ENCODE assay signal across 16 cellular contexts in the genomic region with DNA sequence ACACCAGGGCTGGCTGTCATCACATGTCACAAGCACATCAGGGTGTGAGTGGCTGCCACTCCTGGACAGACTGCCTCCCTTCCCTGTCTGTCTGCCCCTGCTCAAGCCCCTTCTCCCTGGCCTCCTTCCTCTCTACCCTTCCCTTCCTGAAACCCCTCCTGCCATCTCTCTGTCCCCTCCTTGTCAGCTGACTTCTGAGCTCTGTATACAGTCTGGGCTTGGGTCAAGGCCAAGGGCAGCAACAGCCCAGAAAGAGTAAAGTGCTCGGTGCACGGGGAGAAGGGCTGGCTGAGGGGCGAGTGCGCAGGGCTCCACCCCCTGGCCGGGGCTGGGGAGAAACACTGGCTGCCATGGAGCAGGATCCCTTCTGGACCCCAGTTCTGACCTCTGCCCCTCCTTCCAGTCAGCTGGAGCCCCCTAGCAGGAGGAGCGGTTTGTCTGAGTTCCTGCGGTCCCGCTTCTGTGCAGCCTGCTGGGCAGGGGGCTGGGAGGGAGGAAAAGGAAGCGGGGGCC. TPM values are rescaled to one million over a fixed set of nuclear protein-coding genes. Genes with fewer than 3 reads are reported as not detected.
DNase-seq lines count a peak whose midpoint lies in the region; ATAC-seq and TF ChIP-seq lines count a peak whose summit lies in the region.
"Had no signal": no experiment of that assay in that cellular context is flagged by ENCODE, and none has a peak within 500 bp of the region (broad histone marks: within the 10 kb centered on the region; RNA-seq: fewer than 3 reads in every experiment).

No MANE protein-coding gene starts in this region.

- no peak overlapping the region for H2AFZ ChIP-seq in osteoblast (ENCODE audit: low read length)

- peaks cover 11 to 53% (median 29%) of the 10 kb centered on the region in 4 donors for H3K4me1 Mint-ChIP-seq in CD4-positive, alpha-beta memory T cell
- H3K4me1 Mint-ChIP-seq in activated B cell treated with CpG ODN at 0.5 μM for 24 hours = peaks cover 52% of the 10 kb centered on the region
- peaks cover 22 to 45% (median 37%) of the 10 kb centered on the region in 7 donors for H3K4me1 Mint-ChIP-seq in naive thymus-derived CD4-positive, alpha-beta T cell

- no peak overlapping the region for H3K27ac ChIP-seq in CD4-positive, alpha-beta memory T cell (ENCODE audit: low read depth, low read length)
- H3K27ac ChIP-seq in naive thymus-derived CD4-positive, alpha-beta T cell (ENCODE audit: low read depth, low read length) = peak overlapping the region; percentile 35
- H3K27ac ChIP-seq in aorta (ENCODE audit: low read depth in 1 of 2, low read length in 2 of 2) = no peak overlapping the region
- no peak overlapping the region for H3K27ac ChIP-seq in osteoblast (ENCODE audit: low read depth, low read length)
- H3K27ac ChIP-seq: adrenal gland, psoas muscle had no signal

- CTCF ChIA-PET in CD4-positive, alpha-beta memory T cell (lab: Charles Lee; ENCODE audit: partially characterized antibody) = interaction anchor here (0.8 to 5.2 kb wide), 6 partner anchors 13 to 102 kb away, joined by 3 to 73 read pairs (median 5); a partner anchor contains a TSS
- CTCF ChIA-PET in activated B cell treated with CpG ODN at 0.5 μM for 24 hours (lab: Charles Lee) = interaction anchor here (1.3 to 7.5 kb wide), 3 partner anchors 39 to 108 kb away, joined by 3 to 80 read pairs (median 9); no protein-coding TSS in a partner anchor
- CTCF ChIA-PET in naive thymus-derived CD4-positive, alpha-beta T cell (lab: Charles Lee) = interaction anchor here (1.7 to 3.0 kb wide), 2 partner anchors 38 to 102 kb away, joined by 4 to 55 read pairs; a partner anchor contains a TSS

- H3K4me3 Mint-ChIP-seq in CD4-positive, alpha-beta memory T cell = peak overlapping the region in 7 of 8 donors; percentile 48 to 86 (median 66)
- peak overlapping the region; percentile 50 for H3K4me3 Mint-ChIP-seq in activated B cell treated with CpG ODN at 0.5 μM for 24 hours
- H3K4me3 Mint-ChIP-seq in naive thymus-derived CD4-positive, alpha-beta T cell = peak overlapping the region; percentile 53 to 83 (median 68)

- no peaks in the 10 kb centered on the region for H3K27me3 ChIP-seq in CD4-positive, alpha-beta memory T cell (ENCODE audit: insufficient read depth, low read length)
- no peaks in the 10 kb centered on the region for H3K27me3 ChIP-seq in naive thymus-derived CD4-positive, alpha-beta T cell (ENCODE audit: control insufficient read depth in 2 of 2, insufficient read depth in 2 of 2, low read length in 2 of 2)
- H3K27me3 ChIP-seq in aorta (ENCODE audit: control insufficient read depth in 1 of 2, insufficient read depth in 2 of 2, low read length in 1 of 2) (no peaks in the 10 kb centered on the region), osteoblast (ENCODE audit: insufficient read depth, low read length) (peaks cover 37% of the 10 kb centered on the region)
- H3K27me3 ChIP-seq: adrenal gland had no signal

- ATAC-seq in activated B cell treated with CpG ODN at 0.5 μM for 24 hours (ENCODE audit: low read depth) (no peak), aorta (ENCODE audit: low FRiP score) (no peak)
- no peak for ATAC-seq in naive thymus-derived CD4-positive, alpha-beta T cell
- ATAC-seq: activated CD4-positive, CD25-positive, alpha-beta regulatory T cell treated with anti-CD3 and anti-CD28 coated beads, Interleukin-2, amount 50 U/mL, for 24 hours; psoas muscle had no signal

- no peaks in the 10 kb centered on the region for H3K79me2 ChIP-seq in osteoblast (ENCODE audit: insufficient read depth, low read length)

- 35 to 44% methylated on average over 9 of the region's 9 CpGs for WGBS in aorta, 2 donors

- H3K27me3 Mint-ChIP-seq in CD4-positive, alpha-beta memory T cell = no peaks in the 10 kb centered on the region
- peaks cover 4% of the 10 kb centered on the region for H3K27me3 Mint-ChIP-seq in activated B cell treated with CpG ODN at 0.5 μM for 24 hours
- peaks cover 0 to 39% (median 0%) of the 10 kb centered on the region in 5 donors for H3K27me3 Mint-ChIP-seq in naive thymus-derived CD4-positive, alpha-beta T cell

- DNase-seq in CD4-positive, alpha-beta memory T cell = no peak
- DNase-seq in GF-D8 (lab: John Stamatoyannopoulos, UW) = peak; percentile 53
- no peak for DNase-seq in activated B cell treated with CpG ODN at 0.5 μM for 24 hours
- no peak for DNase-seq in naive thymus-derived CD4-positive, alpha-beta T cell
- DNase-seq in aorta = no peak
- DNase-seq in osteoblast (ENCODE audit: insufficient read length, low spot score, missing footprints) = no peak
- DNase-seq in HUDEP-2 (lab: John Stamatoyannopoulos, UW; ENCODE audit: unreplicated experiment in 76 of 76) = no peak
- DNase-seq: adrenal gland; dorsolateral prefrontal cortex; psoas muscle; Right ventricle myocardium superior; stimulated activated CD4-positive, alpha-beta T cell treated with anti-CD3 and anti-CD28 coated beads, Interleukin-4, amount 100 ng/mL, for 24 hours had no signal

- TF ChIP-seq CTCF in activated B cell treated with CpG ODN at 0.5 μM for 24 hours (IDR thresholded peaks at IDR 0.05) = no peak
- TF ChIP-seq CTCF in osteoblast (IDR thresholded peaks at IDR 0.05; ENCODE audit: extremely low read depth, low read depth, low read length) = no peak

- POLR2A ChIA-PET in CD4-positive, alpha-beta memory T cell (lab: Charles Lee; ENCODE audit: partially characterized antibody) = interaction anchor here (0.5 to 1.7 kb wide), 3 partner anchors 65 to 193 kb away, joined by 3 read pairs; no protein-coding TSS in a partner anchor
- POLR2A ChIA-PET in activated B cell treated with CpG ODN at 0.5 μM for 24 hours (lab: Charles Lee) = no interaction called here
- POLR2A ChIA-PET in naive thymus-derived CD4-positive, alpha-beta T cell (lab: Charles Lee) = interaction anchor here (2.5 kb wide), 1 partner anchor 38 kb away, joined by 11 read pairs; no protein-coding TSS in a partner anchor

- peaks cover 11% of the 10 kb centered on the region for H4K20me1 ChIP-seq in osteoblast (ENCODE audit: insufficient read depth, low read length)

- H3K4me2 ChIP-seq in osteoblast (ENCODE audit: insufficient read depth, low read length) = no peak overlapping the region

- intact Hi-C loops in CD4-positive, alpha-beta memory T cell (cut with micrococcal nuclease) = no loop called here
- intact Hi-C loops in activated B cell treated with CpG ODN at 0.5 μM for 24 hours (cut with micrococcal nuclease) = no loop called here
- intact Hi-C loops in naive thymus-derived CD4-positive, alpha-beta T cell (cut with micrococcal nuclease) = loop anchor here in 1 of 2 donors (2.0 to 5.0 kb wide), 2 partner anchors 21 to 175 kb away; a partner anchor contains a TSS
- intact Hi-C loops in aorta (cut with DNase I) = no loop called here

- peak overlapping the region in 4 of 7 donors; percentile 17 to 89 (median 45) for H3K27ac Mint-ChIP-seq in CD4-positive, alpha-beta memory T cell
- H3K27ac Mint-ChIP-seq in activated B cell treated with CpG ODN at 0.5 μM for 24 hours = peak overlapping the region; percentile 41
- H3K27ac Mint-ChIP-seq in naive thymus-derived CD4-positive, alpha-beta T cell = peak overlapping the region in 8 of 9 donors; percentile 11 to 79 (median 50)

- no peaks in the 10 kb centered on the region for H3K36me3 ChIP-seq in CD4-positive, alpha-beta memory T cell (ENCODE audit: insufficient read depth, low read length)
- H3K36me3 ChIP-seq in naive thymus-derived CD4-positive, alpha-beta T cell (ENCODE audit: control insufficient read depth in 2 of 3, insufficient read depth in 3 of 3, low read length in 3 of 3) = peaks cover 0 to 5% (median 0%) of the 10 kb centered on the region in 3 experiments
- H3K36me3 ChIP-seq in aorta (ENCODE audit: control insufficient read depth in 1 of 2, insufficient read depth in 2 of 2, low read length in 1 of 2) = no peaks in the 10 kb centered on the region
- no peaks in the 10 kb centered on the region for H3K36me3 ChIP-seq in osteoblast (ENCODE audit: insufficient read depth, low read length)
- H3K36me3 ChIP-seq: adrenal gland had no signal

- H3K36me3 Mint-ChIP-seq in CD4-positive, alpha-beta memory T cell = peaks cover 0 to 8% of the 10 kb centered on the region in 2 donors
- peaks cover 4% of the 10 kb centered on the region for H3K36me3 Mint-ChIP-seq in activated B cell treated with CpG ODN at 0.5 μM for 24 hours (ENCODE audit: low read depth)
- peaks cover 0 to 8% (median 0%) of the 10 kb centered on the region in 5 donors for H3K36me3 Mint-ChIP-seq in naive thymus-derived CD4-positive, alpha-beta T cell

- peaks cover 31% of the 10 kb centered on the region for H3K4me1 ChIP-seq in CD4-positive, alpha-beta memory T cell (ENCODE audit: insufficient read depth, low read length)
- H3K4me1 ChIP-seq in naive thymus-derived CD4-positive, alpha-beta T cell (ENCODE audit: control insufficient read depth in 2 of 2, insufficient read depth in 2 of 2, low read length in 2 of 2) = peaks cover 12 to 23% of the 10 kb centered on the region in 2 donors
- H3K4me1 ChIP-seq in aorta (ENCODE audit: control insufficient read depth in 1 of 2, insufficient read depth in 2 of 2, low read length in 2 of 2) (no peaks in the 10 kb centered on the region), osteoblast (ENCODE audit: insufficient read depth, low read length) (peaks cover 15% of the 10 kb centered on the region)

- no peak overlapping the region for H3K4me3 ChIP-seq in CD4-positive, alpha-beta memory T cell (ENCODE audit: low read length in 2 of 2)
- no peak overlapping the region for H3K4me3 ChIP-seq in naive thymus-derived CD4-positive, alpha-beta T cell (ENCODE audit: low read length)
- H3K4me3 ChIP-seq in aorta (ENCODE audit: low read length in 2 of 2) (no peak overlapping the region), osteoblast (ENCODE audit: insufficient read depth, low read length) (no peak overlapping the region)
- H3K4me3 ChIP-seq: adrenal gland had no signal

- peaks cover 0 to 8% (median 0%) of the 10 kb centered on the region in 8 donors for H3K9me3 Mint-ChIP-seq in CD4-positive, alpha-beta memory T cell
- no peaks in the 10 kb centered on the region for H3K9me3 Mint-ChIP-seq in activated B cell treated with CpG ODN at 0.5 μM for 24 hours
- peaks cover 0 to 9% (median 0%) of the 10 kb centered on the region in 11 donors for H3K9me3 Mint-ChIP-seq in naive thymus-derived CD4-positive, alpha-beta T cell

- no peaks in the 10 kb centered on the region for H3K9me3 ChIP-seq in CD4-positive, alpha-beta memory T cell (ENCODE audit: control insufficient read depth in 1 of 2, low read length in 2 of 2)
- no peaks in the 10 kb centered on the region for H3K9me3 ChIP-seq in naive thymus-derived CD4-positive, alpha-beta T cell (ENCODE audit: control insufficient read depth in 2 of 3, low read length in 3 of 3)
- H3K9me3 ChIP-seq in aorta (ENCODE audit: control insufficient read depth, low read length) (no peaks in the 10 kb centered on the region), osteoblast (ENCODE audit: low read depth, low read length) (no peaks in the 10 kb centered on the region)
- H3K9me3 ChIP-seq: adrenal gland, psoas muscle had no signal

RNA-seq across cellular contexts. Expression of a gene that starts 2.0 kb away (rescaled TPM):
- under 1 TPM in 1 of 2 experiments, not detected in 1; 0.39 TPM for total RNA-seq in CD4-positive, alpha-beta memory T cell
- polyA plus RNA-seq in CD4-positive, alpha-beta memory T cell = under 1 TPM; 0.30 to 0.63 TPM
- 0.31 TPM in 1 of 2 replicates, not detected in the other for total RNA-seq in activated B cell treated with CpG ODN at 0.5 μM for 24 hours
- under 1 TPM in 2 of 5 experiments, not detected in 3; 0.48 to 0.71 TPM for total RNA-seq in naive thymus-derived CD4-positive, alpha-beta T cell
- polyA plus RNA-seq in naive thymus-derived CD4-positive, alpha-beta T cell = under 1 TPM; 0.47 to 0.75 TPM
- total RNA-seq in aorta = not detected
- not detected for polyA plus RNA-seq in aorta
- total RNA-seq in osteoblast = 0.72 TPM in 1 of 2 replicates, not detected in the other
- total RNA-seq: liver, M059J, NCI-H460, psoas muscle, Right ventricle myocardium superior had no signal
- polyA plus RNA-seq: psoas muscle had no signal

RNA-seq across cellular contexts. Expression of a gene that starts 2.3 kb away (rescaled TPM):
- total RNA-seq in CD4-positive, alpha-beta memory T cell = 1 to 10 TPM in 1 of 2 experiments, under 1 TPM in 1; 0.87 to 1.1 TPM
- 1 to 10 TPM in 1 of 2 donors, under 1 TPM in 1; 0.68 to 1.1 TPM for polyA plus RNA-seq in CD4-positive, alpha-beta memory T cell
- total RNA-seq in activated B cell treated with CpG ODN at 0.5 μM for 24 hours (1.3 and 1.4 TPM in 2 replicates), aorta (1 to 10 TPM in 1 of 2 donors, under 1 TPM in 1; 0.78 to 2.9 TPM), osteoblast (0.59 and 0.72 TPM in 2 replicates)
- 1 to 10 TPM in 3 of 5 experiments, under 1 TPM in 2; 0.75 to 6.1 (median 1.1) TPM for total RNA-seq in naive thymus-derived CD4-positive, alpha-beta T cell
- 1 to 10 TPM in 1 of 2 donors, under 1 TPM in 1; 0.18 to 1.3 TPM for polyA plus RNA-seq in naive thymus-derived CD4-positive, alpha-beta T cell
- 1 to 10 TPM in 1 of 2 donors, under 1 TPM in 1; 0.72 to 1.1 TPM for polyA plus RNA-seq in aorta

RNA-seq across cellular contexts. Expression of a gene that starts 2.9 kb away (rescaled TPM):
- 10 to 100 TPM; 35.0 to 35.6 TPM for total RNA-seq in CD4-positive, alpha-beta memory T cell
- polyA plus RNA-seq in CD4-positive, alpha-beta memory T cell = 100 to 1,000 TPM; 112 to 116 TPM
- 45.0 and 53.4 TPM in 2 replicates for total RNA-seq in activated B cell treated with CpG ODN at 0.5 μM for 24 hours
- total RNA-seq in naive thymus-derived CD4-positive, alpha-beta T cell = 10 to 100 TPM; 21.8 to 93.4 (median 23.6) TPM
- 10 to 100 TPM; 55.2 to 66.8 TPM for polyA plus RNA-seq in naive thymus-derived CD4-positive, alpha-beta T cell
- total RNA-seq in aorta = 10 to 100 TPM; 19.0 to 20.1 TPM
- polyA plus RNA-seq in aorta = 10 to 100 TPM; 10.8 to 23.8 TPM
- 5.3 and 6.9 TPM in 2 replicates for total RNA-seq in osteoblast

RNA-seq across cellular contexts. Expression of a gene that starts 19.2 kb away (rescaled TPM):
- 10 to 100 TPM; 43.3 to 45.9 TPM for total RNA-seq in CD4-positive, alpha-beta memory T cell
- 10 to 100 TPM; 24.6 to 27.9 TPM for polyA plus RNA-seq in CD4-positive, alpha-beta memory T cell
- total RNA-seq in activated B cell treated with CpG ODN at 0.5 μM for 24 hours (20.3 and 20.7 TPM in 2 replicates), aorta (10 to 100 TPM; 45.5 to 71.1 TPM), osteoblast (28.9 and 31.5 TPM in 2 replicates)
- 10 to 100 TPM; 35.5 to 73.2 (median 47.3) TPM for total RNA-seq in naive thymus-derived CD4-positive, alpha-beta T cell
- polyA plus RNA-seq in naive thymus-derived CD4-positive, alpha-beta T cell = 10 to 100 TPM; 22.2 to 33.2 TPM
- 10 to 100 TPM; 26.2 to 80.1 TPM for polyA plus RNA-seq in aorta

RNA-seq across cellular contexts. Expression of a gene that starts 25.2 kb away (rescaled TPM):
- total RNA-seq in CD4-positive, alpha-beta memory T cell = not detected
- not detected for polyA plus RNA-seq in CD4-positive, alpha-beta memory T cell
- not detected in 2 replicates for total RNA-seq in activated B cell treated with CpG ODN at 0.5 μM for 24 hours
- total RNA-seq in naive thymus-derived CD4-positive, alpha-beta T cell = not detected
- not detected for polyA plus RNA-seq in naive thymus-derived CD4-positive, alpha-beta T cell
- total RNA-seq in aorta = not detected
- polyA plus RNA-seq in aorta = not detected
- total RNA-seq in osteoblast = not detected in 2 replicates
- total RNA-seq: liver, M059J, NCI-H460, psoas muscle, Right ventricle myocardium superior had no signal
- polyA plus RNA-seq: liver, psoas muscle had no signal
